20 cellular contexts compared by ENCODE assay signal in the genomic region with DNA sequence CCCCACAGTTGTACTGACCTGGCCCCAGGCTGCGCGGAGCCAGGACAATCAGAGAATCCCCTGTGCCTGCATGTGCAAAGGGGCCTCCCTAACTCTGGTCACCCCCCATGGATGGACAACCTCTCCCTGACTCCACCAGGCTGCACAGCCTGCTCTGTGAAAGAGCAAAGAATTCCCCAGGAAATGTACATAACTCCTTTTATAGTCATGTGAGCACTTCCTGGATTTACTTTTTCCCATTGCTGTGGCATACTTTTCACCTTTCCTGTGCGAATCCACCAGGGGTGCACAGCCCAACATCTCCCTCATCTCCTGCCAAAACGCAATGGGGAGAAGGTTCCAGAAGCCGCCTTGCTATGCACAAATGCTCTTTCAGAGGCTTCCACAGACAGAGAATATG. TPM values are rescaled to one million over a fixed set of nuclear protein-coding genes. Genes with fewer than 3 reads are reported as not detected.
"Had no signal": no experiment of that assay in that cellular context is flagged by ENCODE, and none has a peak within 500 bp of the region (broad histone marks: within the 10 kb centered on the region; RNA-seq: fewer than 3 reads in every experiment).

No MANE protein-coding gene starts in this region.

- H3K27ac Mint-ChIP-seq: activated naive CD8-positive, alpha-beta T cell treated with anti-CD3 and anti-CD28 coated beads for 36 hours; dendritic cell treated with granulocyte-macrophage colony-stimulating factor and Interleukin-4, amounts not matched to agents 40 ng/mL and 50 ng/mL, for 4 days; effector memory CD8-positive, alpha-beta T cell; natural killer cell; stimulated activated naive CD8-positive, alpha-beta T cell treated with anti-CD3 and anti-CD28 coated beads, Interleukin-15, Interleukin-2, amounts not matched to agents 100 ng/mL and 50 ng/mL, for 24 hours had no signal

- DNase-seq: activated CD4-positive, alpha-beta T cell treated with anti-CD3 and anti-CD28 coated beads, Interleukin-2, amount 50 U/mL, for 1 hour; activated CD8-positive, alpha-beta memory T cell treated with anti-CD3 and anti-CD28 coated beads for 24 hours; activated naive CD8-positive, alpha-beta T cell treated with anti-CD3 and anti-CD28 coated beads for 36 hours; amygdala; effector memory CD8-positive, alpha-beta T cell; gastrocnemius medialis; heart right ventricle; natural killer cell; right cardiac atrium; small intestine; stimulated activated CD4-positive, alpha-beta T cell treated with anti-CD3 and anti-CD28 coated beads, Interleukin-4, amount 100 ng/mL, for 4 hours; stimulated activated CD8-positive, alpha-beta memory T cell treated with anti-CD3 and anti-CD28 coated beads, Interleukin-4, amount 100 ng/mL, for 48 hours had no signal

- H3K4me1 Mint-ChIP-seq: activated naive CD8-positive, alpha-beta T cell treated with anti-CD3 and anti-CD28 coated beads for 36 hours; natural killer cell had no signal

- H3K4me3 Mint-ChIP-seq: activated naive CD8-positive, alpha-beta T cell treated with anti-CD3 and anti-CD28 coated beads for 36 hours; brain; dendritic cell treated with granulocyte-macrophage colony-stimulating factor and Interleukin-4, amounts not matched to agents 40 ng/mL and 50 ng/mL, for 4 days; effector memory CD8-positive, alpha-beta T cell; natural killer cell; stimulated activated naive CD8-positive, alpha-beta T cell treated with anti-CD3 and anti-CD28 coated beads, Interleukin-15, Interleukin-2, amounts not matched to agents 100 ng/mL and 50 ng/mL, for 24 hours had no signal

- H3K27me3 Mint-ChIP-seq: brain; dendritic cell treated with granulocyte-macrophage colony-stimulating factor and Interleukin-4, amounts not matched to agents 40 ng/mL and 50 ng/mL, for 4 days; effector memory CD8-positive, alpha-beta T cell; stimulated activated naive CD8-positive, alpha-beta T cell treated with anti-CD3 and anti-CD28 coated beads, Interleukin-15, Interleukin-2, amounts not matched to agents 100 ng/mL and 50 ng/mL, for 24 hours had no signal

- H3K27ac ChIP-seq: epithelial cell of prostate, gastrocnemius medialis, heart right ventricle, prostate gland, thoracic aorta had no signal

- H3K36me3 ChIP-seq: gastrocnemius medialis, heart right ventricle, prostate gland, thoracic aorta had no signal

- H3K9me3 ChIP-seq: gastrocnemius medialis, heart right ventricle, prostate gland, thoracic aorta had no signal

- ATAC-seq: activated CD4-positive, CD25-positive, alpha-beta regulatory T cell treated with anti-CD3 and anti-CD28 coated beads, Interleukin-2, amount 50 U/mL, for 24 hours; effector memory CD8-positive, alpha-beta T cell; gastrocnemius medialis; heart right ventricle; natural killer cell; right cardiac atrium had no signal

- H3K4me3 ChIP-seq: gastrocnemius medialis, heart right ventricle, lung, prostate gland, thoracic aorta had no signal

- H3K4me1 ChIP-seq: gastrocnemius medialis, heart right ventricle had no signal

- H3K36me3 Mint-ChIP-seq: activated naive CD8-positive, alpha-beta T cell treated with anti-CD3 and anti-CD28 coated beads for 36 hours; natural killer cell had no signal

- H3K9me3 Mint-ChIP-seq: activated naive CD8-positive, alpha-beta T cell treated with anti-CD3 and anti-CD28 coated beads for 36 hours; dendritic cell treated with granulocyte-macrophage colony-stimulating factor and Interleukin-4, amounts not matched to agents 40 ng/mL and 50 ng/mL, for 4 days; effector memory CD8-positive, alpha-beta T cell; natural killer cell; stimulated activated naive CD8-positive, alpha-beta T cell treated with anti-CD3 and anti-CD28 coated beads, Interleukin-15, Interleukin-2, amounts not matched to agents 100 ng/mL and 50 ng/mL, for 24 hours had no signal

RNA-seq across cellular contexts. Expression of gene FGFR2, which starts 27.9 kb away (rescaled TPM):
- total RNA-seq: activated naive CD8-positive, alpha-beta T cell treated with anti-CD3 and anti-CD28 coated beads for 36 hours had no signal
